ENCODE assay signal across 8 cellular contexts in the genomic region with DNA sequence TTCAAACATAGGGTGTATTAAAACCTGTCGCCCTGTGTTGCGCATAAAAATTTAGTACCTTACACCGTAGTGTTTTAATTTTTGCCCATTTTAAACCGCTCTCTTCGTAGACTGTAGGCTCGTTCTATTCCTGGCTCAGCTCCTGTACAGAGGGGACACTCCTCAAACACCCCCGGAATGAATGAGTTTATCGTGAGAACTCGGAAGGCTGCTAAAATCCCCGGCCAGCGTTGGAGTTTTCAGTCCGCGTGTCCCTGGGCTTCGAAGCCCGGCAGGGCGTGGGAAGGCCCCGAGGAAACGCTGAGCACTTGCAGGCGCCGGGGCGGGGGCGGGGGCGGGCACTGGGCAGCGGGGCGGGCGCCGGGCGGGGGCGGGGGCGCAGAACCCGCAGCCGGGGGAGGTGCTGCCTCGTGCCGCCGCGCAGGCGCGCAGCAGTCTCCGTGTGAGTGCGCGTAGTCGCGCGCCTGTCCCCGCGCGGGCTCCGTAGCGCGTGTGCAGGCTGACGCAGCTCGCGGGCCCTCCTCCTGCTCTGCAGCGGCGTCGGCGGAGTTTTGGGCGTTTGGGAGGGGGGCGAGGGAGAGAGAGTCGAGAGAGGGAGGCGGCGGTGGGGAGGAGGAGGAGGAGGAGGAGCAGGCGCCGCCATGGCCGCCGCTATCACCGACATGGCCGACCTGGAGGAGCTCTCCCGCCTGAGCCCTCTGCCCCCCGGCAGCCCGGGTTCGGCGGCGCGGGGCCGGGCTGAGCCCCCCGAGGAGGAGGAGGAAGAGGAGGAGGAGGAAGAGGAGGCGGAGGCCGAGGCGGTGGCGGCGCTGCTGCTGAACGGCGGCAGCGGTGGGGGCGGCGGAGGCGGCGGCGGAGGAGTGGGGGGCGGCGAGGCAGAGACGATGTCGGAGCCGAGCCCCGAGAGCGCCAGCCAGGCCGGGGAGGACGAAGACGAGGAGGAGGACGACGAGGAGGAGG. TPM values are rescaled to one million over a fixed set of nuclear protein-coding genes. Genes with fewer than 3 reads are reported as not detected.
A peak's percentile ranks its signal among the peaks of the same experiment; 100 is the strongest.
DNase-seq lines count a peak whose midpoint lies in the region; ATAC-seq and TF ChIP-seq lines count a peak whose summit lies in the region.

A gene with protein sequence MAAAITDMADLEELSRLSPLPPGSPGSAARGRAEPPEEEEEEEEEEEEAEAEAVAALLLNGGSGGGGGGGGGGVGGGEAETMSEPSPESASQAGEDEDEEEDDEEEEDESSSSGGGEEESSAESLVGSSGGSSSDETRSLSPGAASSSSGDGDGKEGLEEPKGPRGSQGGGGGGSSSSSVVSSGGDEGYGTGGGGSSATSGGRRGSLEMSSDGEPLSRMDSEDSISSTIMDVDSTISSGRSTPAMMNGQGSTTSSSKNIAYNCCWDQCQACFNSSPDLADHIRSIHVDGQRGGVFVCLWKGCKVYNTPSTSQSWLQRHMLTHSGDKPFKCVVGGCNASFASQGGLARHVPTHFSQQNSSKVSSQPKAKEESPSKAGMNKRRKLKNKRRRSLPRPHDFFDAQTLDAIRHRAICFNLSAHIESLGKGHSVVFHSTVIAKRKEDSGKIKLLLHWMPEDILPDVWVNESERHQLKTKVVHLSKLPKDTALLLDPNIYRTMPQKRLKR (plus strand): TSS at position 434 of the 960 bp plus-strand sequence. CDS start 208 bp downstream, at position 642.

- TF ChIP-seq CTCF in Panc1 (IDR thresholded peaks at IDR 0.05) = no peak

- H3K36me3 Mint-ChIP-seq in activated T-cell treated with anti-CD3 and anti-CD28 coated beads, Interleukin-2, amount 50 U/mL, for 4 hours (ENCODE audit: insufficient read depth) = peaks cover 6% of the 10 kb centered on the region

- H3K27ac ChIP-seq in Panc1 (ENCODE audit: low read length) = peak within 1 kb of the TSS; percentile 86
- peak within 1 kb of the TSS; percentile 86 for H3K27ac ChIP-seq in muscle layer of duodenum (ENCODE audit: low read length)

- H3K4me3 ChIP-seq in Panc1 (ENCODE audit: low read depth in 2 of 2, low read length in 2 of 2) (peak within 1 kb of the TSS; percentile 82 to 84), muscle layer of duodenum (ENCODE audit: low read depth in 1 of 2, low read length in 2 of 2) (peak within 1 kb of the TSS; percentile 94 to 96)

- DNase-seq in DMS114 treated with DMSO at 0.1 percent for 48 hours (lab: John Stamatoyannopoulos, UW; ENCODE audit: unreplicated experiment) (peak; percentile 85), HuH-7.5 (ENCODE audit: low spot score) (peak; percentile 92), Panc1 (ENCODE audit: low read depth, low spot score) (peak; percentile 56)
- peak; percentile 91 for DNase-seq in activated T-cell treated with anti-CD3 and anti-CD28 coated beads, Interleukin-2, amount 50 U/mL, for 4 hours
- DNase-seq in stimulated activated CD8-positive, alpha-beta memory T cell treated with anti-CD3 and anti-CD28 coated beads, Interleukin-7, amount 100 ng/mL, for 24 hours (ENCODE audit: low read depth) = peak; percentile 61

- ATAC-seq in GM21528 (IDR thresholded peaks at IDR 0.05; ENCODE audit: low FRiP score, unreplicated experiment) (peak; percentile 81), Panc1 (peak; percentile 99), esophagus mucosa (peak; percentile 98)
- peak; percentile 80 to 81 for ATAC-seq in activated T-cell treated with anti-CD3 and anti-CD28 coated beads, Interleukin-2, amount 50 U/mL, for 4 hours

- POLR2A ChIA-PET in Panc1 (lab: Charles Lee) = no interaction called here

- CTCF ChIA-PET in Panc1 (lab: Charles Lee) = no interaction called here

- in situ Hi-C loops in Panc1 (cut with HindIII; ENCODE audit: low pct_unique_long_range_greater_than_20kb, low sequenced_read_pairs) = no loop called here

- H3K4me1 Mint-ChIP-seq in activated T-cell treated with anti-CD3 and anti-CD28 coated beads, Interleukin-2, amount 50 U/mL, for 4 hours (ENCODE audit: low read depth) = peaks cover 37% of the 10 kb centered on the region

- peak within 1 kb of the TSS; percentile 100 for H3K4me3 Mint-ChIP-seq in activated T-cell treated with anti-CD3 and anti-CD28 coated beads, Interleukin-2, amount 50 U/mL, for 4 hours

- H3K27me3 ChIP-seq in Panc1 (ENCODE audit: control insufficient read depth, insufficient read depth, low read length) (no peaks in the 10 kb centered on the region), muscle layer of duodenum (ENCODE audit: low read depth, low read length) (no peaks in the 10 kb centered on the region)

- intact Hi-C loops in Panc1 (cut with micrococcal nuclease; ENCODE audit: unreplicated experiment) = no loop called here

- H3K9me3 Mint-ChIP-seq in activated T-cell treated with anti-CD3 and anti-CD28 coated beads, Interleukin-2, amount 50 U/mL, for 4 hours = no peaks in the 10 kb centered on the region

- H3K36me3 ChIP-seq in Panc1 (ENCODE audit: control insufficient read depth, insufficient read depth, low read length) (no peaks in the 10 kb centered on the region; the same call in none of the 2 replicates), muscle layer of duodenum (ENCODE audit: control insufficient read depth in 1 of 2, insufficient read depth in 2 of 2, low read length in 2 of 2) (no peaks in the 10 kb centered on the region)

- H3K4me1 ChIP-seq in Panc1 (ENCODE audit: control insufficient read depth, insufficient read depth, low read length) = peaks cover 7% of the 10 kb centered on the region; the same call in 1 of the 2 replicates
- H3K4me1 ChIP-seq in muscle layer of duodenum (ENCODE audit: control insufficient read depth in 1 of 2, insufficient read depth in 2 of 2, low read length in 2 of 2) = peaks cover 7 to 17% of the 10 kb centered on the region in 2 donors

- H3K9me3 ChIP-seq in Panc1 (ENCODE audit: control insufficient read depth, insufficient read depth, low read depth, low read length) (no peaks in the 10 kb centered on the region), muscle layer of duodenum (ENCODE audit: control insufficient read depth in 1 of 2, low read length in 2 of 2) (no peaks in the 10 kb centered on the region)

- H3K27me3 Mint-ChIP-seq in activated T-cell treated with anti-CD3 and anti-CD28 coated beads, Interleukin-2, amount 50 U/mL, for 4 hours (ENCODE audit: low read depth) = no peaks in the 10 kb centered on the region

- no TSS peak for BruUV-seq in Panc1 (replicated peaks; lab: Mats Ljungman, UMichigan)

RNA-seq across cellular contexts. Expression of the gene that starts here (rescaled TPM):
- total RNA-seq in Panc1 (2021; ENCODE audit: unreplicated experiment) (32.4 TPM), esophagus mucosa (38.4 TPM)
- polyA plus RNA-seq in Panc1 (2012; ENCODE audit: insufficient read length) = 13.3 TPM
- 10 to 100 TPM; 42.4 to 50.9 (median 45.8) TPM for total RNA-seq in activated T-cell treated with anti-CD3 and anti-CD28 coated beads, Interleukin-2, amount 50 U/mL, for 4 hours

Comparison
In these comparisons a context has a peak if more than half of its experiments do, and no peak if none do; other contexts are left out.
1. Peak in every context shown above with its lines: DNase-seq, ATAC-seq, H3K4me3 ChIP-seq and H3K27ac ChIP-seq.